ENCODE assay signal across 22 cellular contexts in the genomic region with DNA sequence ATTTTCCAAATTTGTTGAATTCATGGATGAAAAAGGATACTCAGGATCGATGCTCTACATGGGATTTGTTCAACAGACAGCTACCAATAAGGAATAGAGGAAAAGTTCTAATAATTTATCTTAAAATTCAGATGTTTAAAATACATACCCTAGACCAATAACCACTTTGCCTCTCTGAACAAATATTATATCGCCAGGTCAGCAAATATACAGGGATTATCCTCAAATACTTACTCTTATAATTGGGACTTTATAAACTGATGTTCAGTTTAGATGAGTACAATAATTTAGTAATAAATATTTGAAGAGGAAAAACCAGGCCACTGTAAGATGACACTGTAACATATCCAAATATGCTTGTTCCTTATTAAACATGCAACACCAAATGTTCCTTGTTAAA.
A peak's percentile ranks its signal among the peaks of the same experiment; 100 is the strongest.
DNase-seq lines count a peak whose midpoint lies in the region; ATAC-seq, FAIRE-seq and TF ChIP-seq lines count a peak whose summit lies in the region.
"Had no signal": no experiment of that assay in that cellular context is flagged by ENCODE, and none has a peak within 500 bp of the region (broad histone marks: within the 10 kb centered on the region; RNA-seq: fewer than 3 reads in every experiment).

No MANE protein-coding gene starts in this region.

- H3K4ac ChIP-seq in H1 (replicated peaks; ENCODE audit: insufficient read length, low read depth, low read length) = no peak overlapping the region

- CTCF ChIA-PET in HepG2 (lab: Yijun Ruan, JAX; ENCODE audit: low intra/inter-chr PET ratio, low total read pairs) = no interaction called here
- CTCF ChIA-PET in H1 (lab: Charles Lee; ENCODE audit: partially characterized antibody) = no interaction called here

- no peak for ATAC-seq in HepG2
- ATAC-seq in right lobe of liver = no peak

- TF ChIP-seq RAD21 in HepG2 (CRISPR knock-in tag; IDR thresholded peaks at IDR 0.05) (no peak), H1 (IDR thresholded peaks at IDR 0.05 in 1 of 2, conservative IDR thresholded peaks at IDR 0.05 in 1 of 2; ENCODE audit: low read depth in 2 of 2, low read length in 2 of 2) (no peak)

- H2BK120ac ChIP-seq in H1 (replicated peaks; ENCODE audit: low read depth, low read length) = no peak overlapping the region

- no peaks in the 10 kb centered on the region for H3K79me1 ChIP-seq in H1 (ENCODE audit: low read depth, low read length)

- H4K5ac ChIP-seq in H1 (ENCODE audit: insufficient read length, low read depth, low read length) = no peak overlapping the region

- H3K79me2 ChIP-seq in HepG2 (ENCODE audit: insufficient read depth, low read length) = no peaks in the 10 kb centered on the region
- H3K79me2 ChIP-seq in H1 (ENCODE audit: control insufficient read depth in 1 of 2, insufficient read depth in 2 of 2, low read length in 2 of 2) = no peaks in the 10 kb centered on the region

- no peak overlapping the region for H2AFZ ChIP-seq in HepG2 (ENCODE audit: low read length)
- H2AFZ ChIP-seq in H1 (ENCODE audit: low read length) = no peak overlapping the region

- no peak overlapping the region for H4K8ac ChIP-seq in H1 (ENCODE audit: extremely low read depth, insufficient read depth, low read length)

- H2BK5ac ChIP-seq in H1 (ENCODE audit: low read depth, low read length) = no peak overlapping the region

- H3K9me3 ChIP-seq in HepG2 (ENCODE audit: low read length) (peaks cover 32% of the 10 kb centered on the region), right lobe of liver (no peaks in the 10 kb centered on the region), H1 (ENCODE audit: insufficient read depth in 2 of 2, low read depth in 1 of 2, low read length in 1 of 2) (peaks cover 5 to 8% of the 10 kb centered on the region in 2 experiments; a peak in 2 of 4 replicates)
- H3K9me3 ChIP-seq: BE2C, BLaER1 had no signal

- no TSS peak for BruUV-seq in HepG2 (replicated peaks; lab: Mats Ljungman, UMichigan)

- H3K4me3 ChIP-seq in HepG2 (replicated peaks in 1 of 3; ENCODE audit: insufficient read depth in 1 of 3, low read depth in 2 of 3, low read length in 3 of 3) (no peak overlapping the region), right lobe of liver (no peak overlapping the region), H1 (ENCODE audit: extremely low read depth in 1 of 4, insufficient read depth in 2 of 4, low read depth in 3 of 4, low read length in 4 of 4) (no peak overlapping the region)
- H3K4me3 ChIP-seq: BLaER1 had no signal

- H3K18ac ChIP-seq in H1 (ENCODE audit: extremely low read depth, low read length) = no peak overlapping the region

- no peak overlapping the region for H3K27ac ChIP-seq in HepG2 (ENCODE audit: extremely low read length, insufficient read depth, low read length)
- H3K27ac ChIP-seq in right lobe of liver = no peak overlapping the region
- H3K27ac ChIP-seq in VCaP = peak overlapping the region; percentile 59; the same call in 1 of the 2 replicates
- H3K27ac ChIP-seq in H1 (ENCODE audit: low read depth, low read length) = no peak overlapping the region
- H3K27ac ChIP-seq: 22Rv1, BLaER1 had no signal

- no peak overlapping the region for H3K14ac ChIP-seq in H1 (ENCODE audit: insufficient read length)

- intact Hi-C loops in HepG2 (cut with micrococcal nuclease; ENCODE audit: unreplicated experiment) (no loop called here), right lobe of liver (cut with DNase I) (no loop called here)

- no peak overlapping the region for H3K9ac ChIP-seq in HepG2 (ENCODE audit: insufficient read depth, low read depth, low read length)
- H3K9ac ChIP-seq in H1 (replicated peaks in 1 of 4; ENCODE audit: extremely low read depth in 1 of 4, low read depth in 3 of 4, low read length in 3 of 4) = no peak overlapping the region
- H3K9ac ChIP-seq: BLaER1 had no signal

- H3K56ac ChIP-seq in H1 (replicated peaks; ENCODE audit: insufficient read length, low read depth, low read length) = no peak overlapping the region

- TF ChIP-seq POLR2A in HepG2 (IDR thresholded peaks at IDR 0.05; ENCODE audit: insufficient read depth in 1 of 2, low read depth in 2 of 2, low read length in 2 of 2) = no peak
- no peak for TF ChIP-seq POLR2A in right lobe of liver (IDR thresholded peaks at IDR 0.05)
- no peak for TF ChIP-seq POLR2A in H1 (IDR thresholded peaks at IDR 0.05; ENCODE audit: control extremely low read depth in 1 of 2, low read depth in 2 of 2, low read length in 2 of 2)

- no peak overlapping the region for H4K91ac ChIP-seq in H1 (replicated peaks; ENCODE audit: insufficient read length, low read length)

- H3K36me3 ChIP-seq in HepG2 (replicated peaks in 1 of 2; ENCODE audit: control insufficient read depth in 1 of 2, insufficient read depth in 2 of 2, low read length in 2 of 2) (no peaks in the 10 kb centered on the region), right lobe of liver (no peaks in the 10 kb centered on the region), H1 (ENCODE audit: control insufficient read depth in 2 of 4, insufficient read depth in 4 of 4, low read length in 3 of 4) (no peaks in the 10 kb centered on the region)
- H3K36me3 ChIP-seq: BE2C, BLaER1 had no signal

- TF ChIP-seq CTCF in HepG2 (CRISPR knock-in tag; IDR thresholded peaks at IDR 0.05) (no peak), right lobe of liver (IDR thresholded peaks at IDR 0.05) (no peak), VCaP (conservative IDR thresholded peaks at IDR 0.05) (no peak), H1 (IDR thresholded peaks at IDR 0.05; ENCODE audit: control extremely low read depth in 1 of 3, insufficient read depth in 1 of 3, low read depth in 1 of 3, low read length in 3 of 3) (no peak)

- 13% methylated on average over 2 of the region's 2 CpGs for WGBS in HepG2 (ENCODE audit: low lambda C conversion rate)
- 56% methylated on average over 2 of the region's 2 CpGs for WGBS in right lobe of liver (ENCODE audit: insufficient coverage, low coverage, low lambda C conversion rate, missing lambda C conversion rate)
- 92% methylated on average over 2 of the region's 2 CpGs; no CpG with 5 or more reads in 1 of the 2 experiments for WGBS in H1 (ENCODE audit: extremely low coverage in 1 of 2, insufficient coverage in 1 of 2, insufficient read length in 1 of 2, insufficient replicate concordance in 2 of 2, low coverage in 1 of 2, low lambda C conversion rate in 2 of 2, missing lambda C conversion rate in 1 of 2), 2 experiments

- no peak overlapping the region for H2AK5ac ChIP-seq in H1 (ENCODE audit: low read depth, low read length)

- TF ChIP-seq EP300 in HepG2 (IDR thresholded peaks at IDR 0.05; ENCODE audit: low read depth in 2 of 2, low read length in 2 of 2) (no peak), HepG2 (CRISPR knock-in tag; IDR thresholded peaks at IDR 0.05; ENCODE audit: borderline replicate concordance) (no peak), H1 (IDR thresholded peaks at IDR 0.05; ENCODE audit: borderline replicate concordance in 1 of 2, low read depth in 2 of 2, low read length in 2 of 2) (no peak)

- DNase-seq in HepG2 (ENCODE audit: low spot score) (no peak), right lobe of liver (no peak), H1 (ENCODE audit: low read depth in 1 of 2, low spot score in 2 of 2) (no peak), SW480 (ENCODE audit: low spot score) (no peak)
- no peak for DNase-seq in stimulated activated CD4-positive, alpha-beta T cell treated with anti-CD3 and anti-CD28 coated beads, Interleukin-1b, Interleukin-23, amount 100 ng/mL, for 48 hours
- DNase-seq: ACHN; BE2C; C1 segment of cervical spinal cord; Caco-2; Calu3; CD4-positive, alpha-beta memory T cell; CD4-positive, CD25-positive, alpha-beta regulatory T cell; CD8-positive, alpha-beta memory T cell; DMS79 treated with DMSO at 0.1 percent for 48 hours; GF-D8 had no signal

- no peak overlapping the region for H2BK12ac ChIP-seq in H1 (ENCODE audit: low read depth, low read length)

- no peak overlapping the region for H2BK15ac ChIP-seq in H1 (ENCODE audit: low read length)

- H3K23me2 ChIP-seq in H1 (ENCODE audit: low read depth, low read length) = no peaks in the 10 kb centered on the region

- H3K4me1 ChIP-seq in HepG2 (ENCODE audit: insufficient read depth, low read length) (no peaks in the 10 kb centered on the region), right lobe of liver (no peaks in the 10 kb centered on the region), H1 (replicated peaks in 1 of 4; ENCODE audit: control insufficient read depth in 3 of 4, insufficient read depth in 4 of 4, low read length in 3 of 4) (no peaks in the 10 kb centered on the region)
- H3K4me1 ChIP-seq: BE2C, BLaER1, Caco-2 had no signal

- H3K27me3 ChIP-seq in HepG2 (ENCODE audit: control insufficient read depth in 1 of 2, insufficient read depth in 2 of 2, low read length in 2 of 2) (no peaks in the 10 kb centered on the region), right lobe of liver (no peaks in the 10 kb centered on the region), H1 (replicated peaks in 1 of 4; ENCODE audit: control insufficient read depth in 3 of 4, extremely low read depth in 1 of 4, insufficient read depth in 3 of 4, low read length in 3 of 4) (no peaks in the 10 kb centered on the region)
- H3K27me3 ChIP-seq: BE2C, BLaER1 had no signal

- H4K20me1 ChIP-seq in HepG2 (ENCODE audit: insufficient read depth, low read length) (no peaks in the 10 kb centered on the region), H1 (replicated peaks in 1 of 2; ENCODE audit: control insufficient read depth in 1 of 2, insufficient read depth in 2 of 2, low read length in 2 of 2) (no peaks in the 10 kb centered on the region)
- H4K20me1 ChIP-seq: BLaER1 had no signal

- H2BK20ac ChIP-seq in H1 (ENCODE audit: low read length) = no peak overlapping the region

- FAIRE-seq in HepG2 (lab: Jason Lieb, UNC) (no peak), H1 (lab: Jason Lieb, UNC) (no peak)
- FAIRE-seq: D721Med, G401.6, GM12891, GM19239 had no signal

- POLR2A ChIA-PET in HepG2 (lab: Yijun Ruan, JAX) = no interaction called here
- POLR2A ChIA-PET in H1 (lab: Charles Lee; ENCODE audit: partially characterized antibody) = no interaction called here

- in situ Hi-C loops in HepG2 (cut with HindIII; ENCODE audit: extremely low pct_ligation_motif_present, low pct_unique_long_range_greater_than_20kb) = no loop called here

- H3K23ac ChIP-seq in H1 (ENCODE audit: insufficient read length) = no peak overlapping the region

- no peak overlapping the region for H3K4me2 ChIP-seq in HepG2 (ENCODE audit: low read depth, low read length)
- no peak overlapping the region for H3K4me2 ChIP-seq in H1 (ENCODE audit: insufficient read depth in 1 of 2, low read depth in 2 of 2, low read length in 2 of 2)
- H3K4me2 ChIP-seq: BLaER1 had no signal

TF ChIP-seq in H1, 55 proteins besides CTCF, POLR2A, EP300 and RAD21 (continues in another document):
- TF ChIP-seq KDM5A (IDR thresholded peaks at IDR 0.05; ENCODE audit: low read length) (no peak), MAFK (IDR thresholded peaks at IDR 0.05; ENCODE audit: low read depth, low read length) (peak; percentile 70; the same call in 1 of the 2 replicates), ZNF274 (IDR thresholded peaks at IDR 0.05; ENCODE audit: borderline replicate concordance, extremely low read depth, low read length) (no peak), SIN3A (conservative IDR thresholded peaks at IDR 0.05 in 1 of 2, IDR thresholded peaks at IDR 0.05 in 1 of 2; ENCODE audit: low read depth in 1 of 2, low read length in 2 of 2) (no peak), ASH2L (IDR thresholded peaks at IDR 0.05; ENCODE audit: low read length) (no peak)

Comparison
In these comparisons a context has a peak if more than half of its experiments do, and no peak if none do; other contexts are left out.
1. Of the 41 proteins assayed by ChIP-seq in both HepG2 and H1: peak only in HepG2: none; only in H1: none; in both: MAFK; in neither: 40.